Comparison of ENCODE assay signal across 20 cellular contexts in genomic region chr17:20097362-20097761, GRCh38.
"Had no signal": no experiment of that assay in that cellular context is flagged by ENCODE, and none has a peak within 500 bp of the region (broad histone marks: within the 10 kb centered on the region; RNA-seq: fewer than 3 reads in every experiment).

No MANE protein-coding gene starts in this region.

- FAIRE-seq: kidney had no signal

- H3K27ac ChIP-seq: epithelial cell of prostate, gastroesophageal sphincter, neutrophil, skin epidermis had no signal

- H3K4me3 ChIP-seq: esophagus squamous epithelium, gastroesophageal sphincter, skin epidermis had no signal

- H3K36me3 ChIP-seq: esophagus squamous epithelium had no signal

- H3K9me3 ChIP-seq: esophagus squamous epithelium, gastroesophageal sphincter, neutrophil had no signal

- DNase-seq: effector memory CD8-positive, alpha-beta T cell; esophagus squamous epithelium; foreskin fibroblast; glutamatergic neuron; immature natural killer cell; kidney; left cardiac atrium; left ventricle myocardium superior; mesendoderm; naive thymus-derived CD8-positive, alpha-beta T cell; posterior cingulate gyrus; stimulated activated CD4-positive, alpha-beta T cell treated with anti-CD3 and anti-CD28 coated beads, Interleukin-2, amount 100 ng/mL, for 24 hours; stimulated activated CD4-positive, alpha-beta T cell treated with anti-CD3 and anti-CD28 coated beads, Interleukin-4, amount 100 ng/mL, for 4 hours; stimulated activated naive B cell treated with anti-CD40 and anti-IgM and Interleukin-4, amounts not matched to agents 10 μg/mL and 1 μg/mL and 100 μg/mL, for 72 hours; stimulated activated naive CD8-positive, alpha-beta T cell treated with anti-CD3 and anti-CD28 coated beads, Interleukin-15, amount 100 ng/mL, for 72 hours had no signal

- ATAC-seq: effector memory CD8-positive, alpha-beta T cell; gastroesophageal sphincter; left cardiac atrium; left ventricle myocardium superior; naive thymus-derived CD8-positive, alpha-beta T cell; sciatic nerve; stimulated activated naive B cell treated with anti-CD40 and anti-IgM and Interleukin-4, amounts not matched to agents 10 μg/mL and 1 μg/mL and 100 μg/mL, for 72 hours; stimulated activated naive CD8-positive, alpha-beta T cell treated with anti-CD3 and anti-CD28 coated beads, Interleukin-15, amount 100 ng/mL, for 72 hours had no signal

- H3K27me3 ChIP-seq: esophagus squamous epithelium, gastroesophageal sphincter, neutrophil had no signal
